ENCODE assay signal across 8 cellular contexts in genomic region chr5:75610859-75611323, GRCh38. TPM values are rescaled to one million over a fixed set of nuclear protein-coding genes. Genes with fewer than 3 reads are reported as not detected.
DNase-seq lines count a peak whose midpoint lies in the region; ATAC-seq and TF ChIP-seq lines count a peak whose summit lies in the region.
"Not testable (repeated sequence)": the region's sequence is repeated elsewhere in the genome, so short reads cannot be mapped to it uniquely, and the experiment has no call there.

No MANE protein-coding gene starts in this region.

- intact Hi-C loops in ovary (cut with DNase I); testis (cut with DNase I; ENCODE audit: low total_unique reads): not testable (repeated sequence)

- H3K36me3 ChIP-seq in HUES48 (ENCODE audit: control insufficient read depth, insufficient read depth, low read length); WERI-Rb-1; liver (ENCODE audit: control insufficient read depth in 4 of 4, insufficient read depth in 3 of 4, low read depth in 1 of 4, low read length in 3 of 4); ovary; testis (ENCODE audit: low read depth, missing control alignments): not testable (repeated sequence)

- not testable (repeated sequence) for H3K27me3 Mint-ChIP-seq in central memory CD8-positive, alpha-beta T cell

- H3K4me1 Mint-ChIP-seq in central memory CD8-positive, alpha-beta T cell, result not testable (repeated sequence)

- H3K27ac Mint-ChIP-seq in central memory CD8-positive, alpha-beta T cell (ENCODE audit: low read depth), result not testable (repeated sequence)

- peak overlapping the region; percentile 58 for H3K4me3 Mint-ChIP-seq in central memory CD8-positive, alpha-beta T cell

- not testable (repeated sequence) for TF ChIP-seq RAD21 in liver (IDR thresholded peaks at IDR 0.05)

- DNase-seq in COLO668 (lab: John Stamatoyannopoulos, UW; ENCODE audit: unreplicated experiment) (peak; percentile 12), WERI-Rb-1 (peak; percentile 80), foreskin fibroblast (peak in 1 of 2 donors; percentile 47)
- not testable (repeated sequence) for DNase-seq in central memory CD8-positive, alpha-beta T cell (ENCODE audit: low spot score in 2 of 2); ovary; testis

- 18% methylated on average over 11 of the region's 11 CpGs for WGBS in liver
- 29 to 45% (median 38%) methylated on average over 11 of the region's 11 CpGs for whole genome bisulfite sequencing in ovary, 3 donors
- 24 to 29% methylated on average over 11 of the region's 11 CpGs for WGBS in testis, 2 donors

- TF ChIP-seq CTCF in WERI-Rb-1 (IDR thresholded peaks at IDR 0.05; ENCODE audit: low read depth, low read length); foreskin fibroblast (IDR thresholded peaks at IDR 0.05; ENCODE audit: low read depth, low read length); liver (IDR thresholded peaks at IDR 0.05; ENCODE audit: low read depth, low read length, missing input control); ovary (IDR thresholded peaks at IDR 0.05); testis (IDR thresholded peaks at IDR 0.05): not testable (repeated sequence)

- peak overlapping the region; percentile 69 for H3K4me3 ChIP-seq in HUES48 (ENCODE audit: low read depth, low read length)
- H3K4me3 ChIP-seq in WERI-Rb-1 (ENCODE audit: low read depth, low read length), result not testable (repeated sequence)
- H3K4me3 ChIP-seq in foreskin fibroblast (ENCODE audit: low read depth in 1 of 2, low read length in 2 of 2), result peak overlapping the region; percentile 51 to 57
- H3K4me3 ChIP-seq in liver (ENCODE audit: low read depth in 1 of 3, low read length in 3 of 3), result peak overlapping the region in 2 of 3 donors; percentile 71
- H3K4me3 ChIP-seq in ovary, result peak overlapping the region; percentile 53
- H3K4me3 ChIP-seq in testis, result peak overlapping the region; percentile 55 to 58

- peak overlapping the region; percentile 72 for H3K9ac ChIP-seq in HUES48 (ENCODE audit: low read depth, low read length)
- not testable (repeated sequence) for H3K9ac ChIP-seq in liver (ENCODE audit: low read depth in 1 of 2, low read length in 2 of 2)

- TF ChIP-seq POLR2A in ovary (IDR thresholded peaks at IDR 0.05); testis (IDR thresholded peaks at IDR 0.05): not testable (repeated sequence)

- H3K4me1 ChIP-seq in HUES48 (ENCODE audit: control insufficient read depth, insufficient read depth, low read length), result peaks cover 21% of the 10 kb centered on the region
- H3K4me1 ChIP-seq in liver (ENCODE audit: control insufficient read depth in 4 of 4, insufficient read depth in 4 of 4, low read length in 3 of 4), result peaks cover 5 to 12% (median 6%) of the 10 kb centered on the region in 4 donors
- H3K4me1 ChIP-seq in ovary (ENCODE audit: insufficient read depth); testis: not testable (repeated sequence)

- H3K9me3 ChIP-seq in HUES48 (ENCODE audit: control insufficient read depth, insufficient read depth, low read length); WERI-Rb-1 (ENCODE audit: severe bottlenecking); liver (ENCODE audit: control insufficient read depth in 4 of 4, low read length in 3 of 4); ovary; testis: not testable (repeated sequence)

- not testable (repeated sequence) for H3K27me3 ChIP-seq in HUES48 (ENCODE audit: control insufficient read depth, insufficient read depth, low read length); WERI-Rb-1 (ENCODE audit: insufficient read depth, low read depth, severe bottlenecking); liver (ENCODE audit: control insufficient read depth in 4 of 4, insufficient read depth in 4 of 4, low read length in 3 of 4); ovary; testis

- TF ChIP-seq EP300 in ovary (IDR thresholded peaks at IDR 0.05), result not testable (repeated sequence)

- not testable (repeated sequence) for ATAC-seq in central memory CD8-positive, alpha-beta T cell (replicated peaks; ENCODE audit: extremely low read depth, poor library complexity, severe bottlenecking)

- peak overlapping the region; percentile 73 for H3K27ac ChIP-seq in HUES48 (ENCODE audit: low read depth, low read length)
- peak overlapping the region; percentile 65 for H3K27ac ChIP-seq in WERI-Rb-1
- H3K27ac ChIP-seq in liver (ENCODE audit: low read depth in 1 of 2, low read length in 2 of 2), result peak overlapping the region in 1 of 2 donors; percentile 54
- H3K27ac ChIP-seq in ovary, result not testable (repeated sequence)
- peak overlapping the region; percentile 31 to 63 for H3K27ac ChIP-seq in testis

- H3K36me3 Mint-ChIP-seq in central memory CD8-positive, alpha-beta T cell (ENCODE audit: insufficient read depth), result not testable (repeated sequence)

- not testable (repeated sequence) for H3K9me3 Mint-ChIP-seq in central memory CD8-positive, alpha-beta T cell

TF ChIP-seq in liver, 16 proteins besides CTCF, POLR2A, EP300 and RAD21:
- peak in 1 of 2 donors; percentile 11 for TF ChIP-seq HNF4A (conservative IDR thresholded peaks at IDR 0.05)

RNA-seq across cellular contexts. Expression of gene ANKDD1B, which starts 0.4 kb away (rescaled TPM):
- 1 to 10 TPM in 1 of 2 donors, under 1 TPM in 1; 0.93 to 1.4 TPM for total RNA-seq in liver
- under 1 TPM; 0.05 to 0.10 TPM for polyA plus RNA-seq in liver
- total RNA-seq in ovary, result 1 to 10 TPM in 2 of 7 donors, under 1 TPM in 3, not detected in 2; 0.45 to 6.8 (median 0.79) TPM
- polyA plus RNA-seq in ovary, result 1 to 10 TPM in 1 of 2 donors, under 1 TPM in 1; 0.34 to 1.2 TPM
- total RNA-seq in testis, result 1 to 10 TPM; 1.3 to 8.1 TPM
- 1.2 TPM for polyA plus RNA-seq in testis (ENCODE audit: insufficient read depth, low read depth, low replicate concordance)
